11 cellular contexts compared by ENCODE assay signal in the genomic region with DNA sequence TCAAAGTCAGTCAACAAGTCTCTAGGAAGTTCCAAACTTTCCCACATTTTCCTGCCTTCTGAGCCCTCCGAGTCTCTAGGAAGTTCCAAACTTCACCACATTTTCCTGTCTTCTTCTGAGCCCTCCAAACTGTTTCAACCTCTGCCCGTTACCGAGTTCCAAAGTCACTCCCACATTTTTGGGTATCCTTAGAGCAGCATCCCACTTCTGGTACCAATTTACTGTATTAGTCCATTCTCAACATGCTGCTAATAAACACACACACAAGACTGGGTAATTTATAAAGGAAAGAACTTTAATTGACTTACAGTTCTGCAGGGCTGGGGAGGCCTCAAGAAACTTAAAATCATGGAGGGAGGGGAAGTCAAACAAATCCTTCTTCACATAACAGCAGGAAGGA.
"Had no signal": no experiment of that assay in that cellular context is flagged by ENCODE, and none has a peak within 500 bp of the region (broad histone marks: within the 10 kb centered on the region; RNA-seq: fewer than 3 reads in every experiment).

No MANE protein-coding gene starts in this region.

- H3K4me1 ChIP-seq: HAP-1 had no signal

- H3K9ac ChIP-seq: GM23248 had no signal

- DNase-seq: GM23248, GOT3, H7, H9, HCEC 1CT, HFFc6 had no signal

- H3K4me2 ChIP-seq: GM23338 had no signal

- H3K4me3 ChIP-seq: GM23248, GM23338, HAP-1 had no signal

- H3K36me3 ChIP-seq: HAP-1 had no signal

- H2AFZ ChIP-seq: GM23248, GM23338 had no signal

- ATAC-seq: GM23338, HCT116 had no signal

- H3K9me3 ChIP-seq: HAP-1 had no signal

- FAIRE-seq: H1, H54 had no signal

- H3K27ac ChIP-seq: GM23248 had no signal
